Comparison of ENCODE assay signal across 1 cellular context in genomic region chr17:73156166-73156840, GRCh38.
TF ChIP-seq lines count a peak whose summit lies in the region.

No MANE protein-coding gene starts in this region.

TF ChIP-seq in HepG2, 621 proteins besides CTCF, POLR2A, EP300 and RAD21 (continued from another document and continues in another):
- TF ChIP-seq, protein P1, sequence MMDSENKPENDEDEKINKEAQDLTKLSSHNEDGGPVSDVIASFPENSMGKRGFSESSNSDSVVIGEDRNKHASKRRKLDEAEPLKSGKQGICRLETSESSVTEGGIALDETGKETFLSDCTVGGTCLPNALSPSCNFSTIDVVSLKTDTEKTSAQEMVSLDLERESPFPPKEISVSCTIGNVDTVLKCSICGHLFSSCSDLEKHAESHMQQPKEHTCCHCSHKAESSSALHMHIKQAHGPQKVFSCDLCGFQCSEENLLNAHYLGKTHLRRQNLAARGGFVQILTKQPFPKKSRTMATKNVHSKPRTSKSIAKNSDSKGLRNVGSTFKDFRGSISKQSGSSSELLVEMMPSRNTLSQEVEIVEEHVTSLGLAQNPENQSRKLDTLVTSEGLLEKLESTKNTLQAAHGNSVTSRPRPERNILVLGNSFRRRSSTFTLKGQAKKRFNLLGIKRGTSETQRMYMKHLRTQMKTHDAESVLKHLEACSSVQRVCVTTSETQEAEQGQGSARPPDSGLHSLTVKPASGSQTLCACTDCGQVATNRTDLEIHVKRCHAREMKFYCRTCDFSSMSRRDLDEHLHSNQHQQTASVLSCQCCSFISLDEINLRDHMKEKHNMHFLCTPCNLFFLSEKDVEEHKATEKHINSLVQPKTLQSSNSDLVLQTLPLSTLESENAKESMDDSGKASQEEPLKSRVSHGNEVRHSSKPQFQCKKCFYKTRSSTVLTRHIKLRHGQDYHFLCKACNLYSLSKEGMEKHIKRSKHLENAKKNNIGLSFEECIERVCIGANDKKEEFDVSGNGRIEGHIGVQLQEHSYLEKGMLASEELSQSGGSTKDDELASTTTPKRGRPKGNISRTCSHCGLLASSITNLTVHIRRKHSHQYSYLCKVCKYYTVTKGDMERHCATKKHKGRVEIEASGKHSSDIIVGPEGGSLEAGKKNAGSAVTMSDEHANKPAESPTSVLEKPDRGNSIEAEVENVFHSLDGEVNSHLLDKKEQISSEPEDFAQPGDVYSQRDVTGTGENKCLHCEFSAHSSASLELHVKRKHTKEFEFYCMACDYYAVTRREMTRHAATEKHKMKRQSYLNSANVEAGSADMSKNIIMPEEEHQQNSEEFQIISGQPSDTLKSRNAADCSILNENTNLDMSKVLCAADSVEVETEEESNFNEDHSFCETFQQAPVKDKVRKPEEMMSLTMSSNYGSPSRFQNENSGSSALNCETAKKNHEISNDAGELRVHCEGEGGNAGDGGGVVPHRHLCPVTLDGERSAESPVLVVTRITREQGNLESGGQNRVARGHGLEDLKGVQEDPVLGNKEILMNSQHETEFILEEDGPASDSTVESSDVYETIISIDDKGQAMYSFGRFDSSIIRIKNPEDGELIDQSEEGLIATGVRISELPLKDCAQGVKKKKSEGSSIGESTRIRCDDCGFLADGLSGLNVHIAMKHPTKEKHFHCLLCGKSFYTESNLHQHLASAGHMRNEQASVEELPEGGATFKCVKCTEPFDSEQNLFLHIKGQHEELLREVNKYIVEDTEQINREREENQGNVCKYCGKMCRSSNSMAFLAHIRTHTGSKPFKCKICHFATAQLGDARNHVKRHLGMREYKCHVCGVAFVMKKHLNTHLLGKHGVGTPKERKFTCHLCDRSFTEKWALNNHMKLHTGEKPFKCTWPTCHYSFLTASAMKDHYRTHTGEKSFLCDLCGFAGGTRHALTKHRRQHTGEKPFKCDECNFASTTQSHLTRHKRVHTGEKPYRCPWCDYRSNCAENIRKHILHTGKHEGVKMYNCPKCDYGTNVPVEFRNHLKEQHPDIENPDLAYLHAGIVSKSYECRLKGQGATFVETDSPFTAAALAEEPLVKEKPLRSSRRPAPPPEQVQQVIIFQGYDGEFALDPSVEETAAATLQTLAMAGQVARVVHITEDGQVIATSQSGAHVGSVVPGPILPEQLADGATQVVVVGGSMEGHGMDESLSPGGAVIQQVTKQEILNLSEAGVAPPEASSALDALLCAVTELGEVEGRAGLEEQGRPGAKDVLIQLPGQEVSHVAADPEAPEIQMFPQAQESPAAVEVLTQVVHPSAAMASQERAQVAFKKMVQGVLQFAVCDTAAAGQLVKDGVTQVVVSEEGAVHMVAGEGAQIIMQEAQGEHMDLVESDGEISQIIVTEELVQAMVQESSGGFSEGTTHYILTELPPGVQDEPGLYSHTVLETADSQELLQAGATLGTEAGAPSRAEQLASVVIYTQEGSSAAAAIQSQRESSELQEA (CRISPR knock-in tag; IDR thresholded peaks at IDR 0.05; ENCODE audit: not compliant biosample characterization) = peak; percentile 67
- TF ChIP-seq RELA (CRISPR knock-in tag; IDR thresholded peaks at IDR 0.05) (0 out of 2 replicates have a peak, but pooled peaks have one; percentile 48), ELF4 (CRISPR knock-in tag; IDR thresholded peaks at IDR 0.05; ENCODE audit: borderline replicate concordance) (no peak), ELF3 (CRISPR knock-in tag; IDR thresholded peaks at IDR 0.05) (peak; percentile 71), MIXL1 (CRISPR knock-in tag; IDR thresholded peaks at IDR 0.05) (0 out of 2 replicates have a peak, but pooled peaks have one; percentile 36), HES4 (CRISPR knock-in tag; IDR thresholded peaks at IDR 0.05; ENCODE audit: borderline replicate concordance) (no peak), ZNF275 (CRISPR knock-in tag; IDR thresholded peaks at IDR 0.05; ENCODE audit: borderline replicate concordance) (no peak), ZNF768 (CRISPR knock-in tag; IDR thresholded peaks at IDR 0.05) (peak; percentile 54), PPARG (CRISPR knock-in tag; conservative IDR thresholded peaks at IDR 0.05) (peak; percentile 59)
- TF ChIP-seq, protein P2, sequence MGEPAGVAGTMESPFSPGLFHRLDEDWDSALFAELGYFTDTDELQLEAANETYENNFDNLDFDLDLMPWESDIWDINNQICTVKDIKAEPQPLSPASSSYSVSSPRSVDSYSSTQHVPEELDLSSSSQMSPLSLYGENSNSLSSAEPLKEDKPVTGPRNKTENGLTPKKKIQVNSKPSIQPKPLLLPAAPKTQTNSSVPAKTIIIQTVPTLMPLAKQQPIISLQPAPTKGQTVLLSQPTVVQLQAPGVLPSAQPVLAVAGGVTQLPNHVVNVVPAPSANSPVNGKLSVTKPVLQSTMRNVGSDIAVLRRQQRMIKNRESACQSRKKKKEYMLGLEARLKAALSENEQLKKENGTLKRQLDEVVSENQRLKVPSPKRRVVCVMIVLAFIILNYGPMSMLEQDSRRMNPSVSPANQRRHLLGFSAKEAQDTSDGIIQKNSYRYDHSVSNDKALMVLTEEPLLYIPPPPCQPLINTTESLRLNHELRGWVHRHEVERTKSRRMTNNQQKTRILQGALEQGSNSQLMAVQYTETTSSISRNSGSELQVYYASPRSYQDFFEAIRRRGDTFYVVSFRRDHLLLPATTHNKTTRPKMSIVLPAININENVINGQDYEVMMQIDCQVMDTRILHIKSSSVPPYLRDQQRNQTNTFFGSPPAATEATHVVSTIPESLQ (CRISPR knock-in tag; conservative IDR thresholded peaks at IDR 0.05) = 0 out of 2 replicates have a peak, but pooled peaks have one; percentile 44
- TF ChIP-seq, protein P3, sequence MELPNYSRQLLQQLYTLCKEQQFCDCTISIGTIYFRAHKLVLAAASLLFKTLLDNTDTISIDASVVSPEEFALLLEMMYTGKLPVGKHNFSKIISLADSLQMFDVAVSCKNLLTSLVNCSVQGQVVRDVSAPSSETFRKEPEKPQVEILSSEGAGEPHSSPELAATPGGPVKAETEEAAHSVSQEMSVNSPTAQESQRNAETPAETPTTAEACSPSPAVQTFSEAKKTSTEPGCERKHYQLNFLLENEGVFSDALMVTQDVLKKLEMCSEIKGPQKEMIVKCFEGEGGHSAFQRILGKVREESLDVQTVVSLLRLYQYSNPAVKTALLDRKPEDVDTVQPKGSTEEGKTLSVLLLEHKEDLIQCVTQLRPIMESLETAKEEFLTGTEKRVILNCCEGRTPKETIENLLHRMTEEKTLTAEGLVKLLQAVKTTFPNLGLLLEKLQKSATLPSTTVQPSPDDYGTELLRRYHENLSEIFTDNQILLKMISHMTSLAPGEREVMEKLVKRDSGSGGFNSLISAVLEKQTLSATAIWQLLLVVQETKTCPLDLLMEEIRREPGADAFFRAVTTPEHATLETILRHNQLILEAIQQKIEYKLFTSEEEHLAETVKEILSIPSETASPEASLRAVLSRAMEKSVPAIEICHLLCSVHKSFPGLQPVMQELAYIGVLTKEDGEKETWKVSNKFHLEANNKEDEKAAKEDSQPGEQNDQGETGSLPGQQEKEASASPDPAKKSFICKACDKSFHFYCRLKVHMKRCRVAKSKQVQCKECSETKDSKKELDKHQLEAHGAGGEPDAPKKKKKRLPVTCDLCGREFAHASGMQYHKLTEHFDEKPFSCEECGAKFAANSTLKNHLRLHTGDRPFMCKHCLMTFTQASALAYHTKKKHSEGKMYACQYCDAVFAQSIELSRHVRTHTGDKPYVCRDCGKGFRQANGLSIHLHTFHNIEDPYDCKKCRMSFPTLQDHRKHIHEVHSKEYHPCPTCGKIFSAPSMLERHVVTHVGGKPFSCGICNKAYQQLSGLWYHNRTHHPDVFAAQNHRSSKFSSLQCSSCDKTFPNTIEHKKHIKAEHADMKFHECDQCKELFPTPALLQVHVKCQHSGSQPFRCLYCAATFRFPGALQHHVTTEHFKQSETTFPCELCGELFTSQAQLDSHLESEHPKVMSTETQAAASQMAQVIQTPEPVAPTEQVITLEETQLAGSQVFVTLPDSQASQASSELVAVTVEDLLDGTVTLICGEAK (IDR thresholded peaks at IDR 0.05) = no peak
- TF ChIP-seq, protein P3 (CRISPR knock-in tag; IDR thresholded peaks at IDR 0.05) = no peak
- TF ChIP-seq, protein P4, sequence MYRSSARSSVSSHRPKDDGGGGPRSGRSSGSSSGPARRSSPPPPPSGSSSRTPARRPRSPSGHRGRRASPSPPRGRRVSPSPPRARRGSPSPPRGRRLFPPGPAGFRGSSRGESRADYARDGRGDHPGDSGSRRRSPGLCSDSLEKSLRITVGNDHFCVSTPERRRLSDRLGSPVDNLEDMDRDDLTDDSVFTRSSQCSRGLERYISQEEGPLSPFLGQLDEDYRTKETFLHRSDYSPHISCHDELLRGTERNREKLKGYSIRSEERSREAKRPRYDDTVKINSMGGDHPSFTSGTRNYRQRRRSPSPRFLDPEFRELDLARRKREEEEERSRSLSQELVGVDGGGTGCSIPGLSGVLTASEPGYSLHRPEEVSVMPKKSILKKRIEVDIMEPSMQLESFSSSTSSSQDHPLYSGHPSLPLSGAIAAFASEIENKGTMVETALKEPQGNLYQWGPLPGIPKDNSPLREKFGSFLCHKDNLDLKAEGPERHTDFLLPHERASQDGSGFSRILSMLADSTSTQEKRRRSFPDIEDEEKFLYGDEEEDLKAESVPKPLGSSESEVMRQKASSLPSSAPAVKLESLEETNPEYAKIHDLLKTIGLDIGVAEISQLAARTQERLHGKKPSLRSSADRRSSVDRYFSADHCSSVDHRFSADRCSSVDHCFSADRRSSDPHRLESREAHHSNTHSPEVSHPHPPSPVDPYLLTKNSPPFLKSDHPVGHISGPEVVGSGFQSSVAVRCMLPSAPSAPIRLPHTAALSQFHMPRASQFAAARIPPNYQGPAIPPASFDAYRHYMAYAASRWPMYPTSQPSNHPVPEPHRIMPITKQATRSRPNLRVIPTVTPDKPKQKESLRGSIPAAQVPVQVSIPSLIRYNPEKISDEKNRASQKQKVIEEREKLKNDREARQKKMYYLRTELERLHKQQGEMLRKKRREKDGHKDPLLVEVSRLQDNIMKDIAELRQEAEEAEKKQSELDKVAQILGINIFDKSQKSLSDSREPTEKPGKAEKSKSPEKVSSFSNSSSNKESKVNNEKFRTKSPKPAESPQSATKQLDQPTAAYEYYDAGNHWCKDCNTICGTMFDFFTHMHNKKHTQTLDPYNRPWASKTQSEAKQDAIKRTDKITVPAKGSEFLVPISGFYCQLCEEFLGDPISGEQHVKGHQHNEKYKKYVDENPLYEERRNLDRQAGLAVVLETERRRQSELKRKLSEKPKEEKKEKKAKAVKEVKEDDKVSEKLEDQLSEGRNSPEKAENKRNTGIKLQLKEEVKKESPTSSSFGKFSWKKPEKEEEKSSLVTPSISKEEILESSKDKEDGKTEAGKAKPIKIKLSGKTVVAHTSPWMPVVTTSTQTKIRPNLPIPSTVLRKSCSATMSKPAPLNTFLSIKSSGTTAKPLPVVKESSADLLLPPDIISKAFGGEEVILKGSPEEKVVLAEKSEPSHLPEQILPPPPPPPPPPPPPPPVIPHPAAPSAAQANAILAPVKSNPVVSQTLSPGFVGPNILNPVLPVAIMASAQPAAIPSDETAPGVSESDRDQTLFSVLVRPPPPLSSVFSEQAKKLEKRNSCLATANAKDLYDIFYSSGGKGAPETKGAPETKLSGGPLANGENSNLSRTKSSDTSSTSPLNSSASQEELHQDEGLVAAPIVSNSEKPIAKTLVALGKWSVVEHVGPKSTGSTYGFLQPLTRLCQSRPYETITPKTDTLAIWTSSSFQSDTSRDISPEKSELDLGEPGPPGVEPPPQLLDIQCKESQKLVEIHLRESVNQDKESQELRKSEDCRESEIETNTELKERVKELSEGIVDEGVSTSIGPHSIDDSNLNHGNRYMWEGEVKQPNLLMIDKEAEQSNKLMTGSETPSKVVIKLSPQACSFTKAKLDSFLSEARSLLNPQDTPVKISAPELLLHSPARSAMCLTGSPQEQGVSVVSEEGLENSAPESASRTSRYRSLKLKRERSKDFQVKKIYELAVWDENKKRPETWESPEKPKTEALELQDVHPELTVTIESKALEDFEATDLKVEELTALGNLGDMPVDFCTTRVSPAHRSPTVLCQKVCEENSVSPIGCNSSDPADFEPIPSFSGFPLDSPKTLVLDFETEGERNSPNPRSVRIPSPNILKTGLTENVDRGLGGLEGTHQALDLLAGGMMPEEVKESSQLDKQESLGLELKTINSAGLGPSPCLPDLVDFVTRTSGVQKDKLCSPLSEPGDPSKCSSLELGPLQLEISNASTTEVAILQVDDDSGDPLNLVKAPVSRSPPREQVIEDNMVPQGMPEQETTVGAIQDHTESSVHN (CRISPR knock-in tag; IDR thresholded peaks at IDR 0.05) = 0 out of 2 replicates have a peak, but pooled peaks have one; percentile 38
- TF ChIP-seq, protein P5, sequence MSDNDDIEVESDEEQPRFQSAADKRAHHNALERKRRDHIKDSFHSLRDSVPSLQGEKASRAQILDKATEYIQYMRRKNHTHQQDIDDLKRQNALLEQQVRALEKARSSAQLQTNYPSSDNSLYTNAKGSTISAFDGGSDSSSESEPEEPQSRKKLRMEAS (IDR thresholded peaks at IDR 0.05) = 0 out of 2 replicates have a peak, but pooled peaks have one; percentile 14
